Comparison of ENCODE assay signal across 9 cellular contexts in the genomic region with DNA sequence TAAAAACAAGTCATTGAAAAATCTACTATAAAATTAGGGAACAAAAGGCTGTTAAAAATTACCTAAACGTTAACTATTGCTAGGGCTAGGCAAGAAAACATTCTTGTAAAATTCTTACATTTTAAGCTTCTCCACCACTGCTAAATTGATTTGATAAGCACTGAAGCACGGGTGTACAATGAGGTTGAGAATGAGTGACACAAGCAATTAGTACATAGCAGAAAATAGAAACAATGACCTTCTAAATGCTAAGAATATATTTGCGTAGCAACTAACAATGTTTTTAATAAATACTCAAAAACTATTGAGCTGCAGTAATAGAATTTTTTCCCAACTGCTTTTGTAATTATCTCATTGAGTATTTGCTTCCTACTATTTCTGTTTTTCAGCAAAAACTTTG.
"Had no signal": no experiment of that assay in that cellular context is flagged by ENCODE, and none has a peak within 500 bp of the region (broad histone marks: within the 10 kb centered on the region; RNA-seq: fewer than 3 reads in every experiment).

No MANE protein-coding gene starts in this region.

- DNase-seq: GM23248, GOT3, H7, HFFc6 had no signal

- H3K27me3 Mint-ChIP-seq: IgD-negative memory B cell had no signal

- H3K9me3 ChIP-seq: HAP-1 had no signal

- H3K27ac Mint-ChIP-seq: HFFc6, IgD-negative memory B cell had no signal

- H3K4me3 Mint-ChIP-seq: HFFc6, IgD-negative memory B cell had no signal

- ATAC-seq: HCT116, HepG2 had no signal

- H3K27ac ChIP-seq: GM23248, HL-60 had no signal

- H3K9me3 Mint-ChIP-seq: HFFc6, IgD-negative memory B cell had no signal

- H3K4me3 ChIP-seq: GM23248, HAP-1 had no signal
